8 cellular contexts compared by ENCODE assay signal in genomic region chr17:75181608-75182318, GRCh38. TPM values are rescaled to one million over a fixed set of nuclear protein-coding genes. Genes with fewer than 3 reads are reported as not detected.
A peak's percentile ranks its signal among the peaks of the same experiment; 100 is the strongest.
DNase-seq lines count a peak whose midpoint lies in the region; ATAC-seq and TF ChIP-seq lines count a peak whose summit lies in the region.

No MANE protein-coding gene starts in this region.

- peaks cover 8% of the 10 kb centered on the region; the same call in 1 of the 2 replicates for H3K9me1 ChIP-seq in IMR-90 (ENCODE audit: insufficient read depth, low read length)

- H3K4me3 ChIP-seq in IMR-90 (ENCODE audit: insufficient read depth, low read depth, low read length) (peak overlapping the region; percentile 98), fibroblast of lung (replicated peaks in 1 of 4; ENCODE audit: control extremely low read depth in 1 of 4, insufficient read depth in 1 of 4, low read depth in 3 of 4, low read length in 4 of 4) (peak overlapping the region; percentile 76 to 99 (median 94)), neuronal stem cell (ENCODE audit: low read length in 2 of 2) (peak overlapping the region; percentile 98 to 100), urinary bladder (ENCODE audit: low read depth, low read length) (peak overlapping the region; percentile 98)

- TF ChIP-seq POLR2A in IMR-90 (IDR thresholded peaks at IDR 0.05; ENCODE audit: low read depth, low read length), result no peak

- H3K4ac ChIP-seq in IMR-90 (ENCODE audit: low read depth, low read length) (peak overlapping the region; percentile 79), neuronal stem cell (ENCODE audit: low read length) (peak overlapping the region; percentile 37)

- H3K27ac Mint-ChIP-seq in activated CD8-positive, alpha-beta T cell treated with anti-CD3 and anti-CD28 coated beads, Interleukin-2, amount 10 ng/mL, durations not matched to agents 7 days and 5 days, result peak overlapping the region; percentile 90

- H2AFZ ChIP-seq in IMR-90 (replicated peaks; ENCODE audit: low read length, poor library complexity) (peak overlapping the region; percentile 91), fibroblast of lung (ENCODE audit: low read length) (no peak overlapping the region), neuronal stem cell (ENCODE audit: low read length) (peak overlapping the region; percentile 85)

- H3K4me1 ChIP-seq in IMR-90 (ENCODE audit: control insufficient read depth, insufficient read depth, low read length), result no peaks in the 10 kb centered on the region
- H3K4me1 ChIP-seq in fibroblast of lung (ENCODE audit: control insufficient read depth, extremely low read depth, insufficient read depth, low read length), result no peaks in the 10 kb centered on the region
- peaks cover 3 to 10% of the 10 kb centered on the region in 2 donors for H3K4me1 ChIP-seq in neuronal stem cell (ENCODE audit: control insufficient read depth in 2 of 2, insufficient read depth in 1 of 2, low read depth in 1 of 2, low read length in 2 of 2)
- no peaks in the 10 kb centered on the region for H3K4me1 ChIP-seq in urinary bladder (ENCODE audit: insufficient read depth)

- H3K56ac ChIP-seq in IMR-90 (ENCODE audit: extremely low read depth, insufficient read depth, low read length), result peak overlapping the region; percentile 76

- no peaks in the 10 kb centered on the region for H3K9me3 Mint-ChIP-seq in activated CD8-positive, alpha-beta T cell treated with anti-CD3 and anti-CD28 coated beads, Interleukin-2, amount 10 ng/mL, durations not matched to agents 7 days and 5 days (ENCODE audit: insufficient read depth)

- H2BK20ac ChIP-seq in IMR-90 (ENCODE audit: low read depth, low read length), result no peak overlapping the region

- H3K36me3 ChIP-seq in IMR-90 (ENCODE audit: control insufficient read depth, insufficient read depth, low read length) (peaks cover 21% of the 10 kb centered on the region), fibroblast of lung (ENCODE audit: control insufficient read depth, insufficient read depth, low read length) (peaks cover 5% of the 10 kb centered on the region), neuronal stem cell (replicated peaks in 1 of 2; ENCODE audit: control insufficient read depth in 2 of 2, insufficient read depth in 2 of 2, low read length in 2 of 2) (peaks cover 17 to 44% of the 10 kb centered on the region in 2 donors), urinary bladder (ENCODE audit: insufficient read depth) (peaks cover 2% of the 10 kb centered on the region)

- H4K91ac ChIP-seq in IMR-90 (ENCODE audit: insufficient read depth, low read depth, low read length) (0 out of 2 replicates have a peak overlapping the region, but pooled peaks have one; percentile 47), neuronal stem cell (ENCODE audit: low read depth, low read length, poor library complexity) (no peak overlapping the region)

- no peak overlapping the region for H4K5ac ChIP-seq in IMR-90 (ENCODE audit: low read depth, low read length)

- H3K23ac ChIP-seq in IMR-90 (ENCODE audit: low read depth, low read length) (peak overlapping the region; percentile 41), neuronal stem cell (ENCODE audit: low read depth, low read length, poor library complexity) (peak overlapping the region; percentile 85)

- H3K14ac ChIP-seq in IMR-90 (replicated peaks; ENCODE audit: low read depth, low read length) (peak overlapping the region; percentile 94), neuronal stem cell (ENCODE audit: low read length) (peak overlapping the region; percentile 63)

- intact Hi-C loops in IMR-90 (cut with micrococcal nuclease), result no loop called here

- TSS peak; percentile 47 for BruUV-seq in IMR-90 (replicated peaks; lab: Mats Ljungman, UMichigan)

- CTCF ChIA-PET in IMR-90 (lab: Yijun Ruan, JAX), result interaction anchor here (1.0 kb wide), 1 partner anchor 20 kb away, joined by 5 read pairs; no protein-coding TSS in a partner anchor
- CTCF ChIA-PET in activated CD8-positive, alpha-beta T cell treated with anti-CD3 and anti-CD28 coated beads, Interleukin-2, amount 10 ng/mL, durations not matched to agents 7 days and 5 days (lab: Charles Lee), result interaction anchor here (0.7 to 2.4 kb wide), 11 partner anchors 10 to 169 kb away, joined by 3 to 18 read pairs (median 4); partner anchors contain the start of genes MIF4GD and MRPL58

- peaks cover 40% of the 10 kb centered on the region for H4K20me1 ChIP-seq in IMR-90 (ENCODE audit: insufficient read depth, low read length)
- H4K20me1 ChIP-seq in fibroblast of lung (ENCODE audit: control insufficient read depth, extremely low read depth, insufficient read depth, low read length), result peaks cover 4% of the 10 kb centered on the region

- DNase-seq in IMR-90 (no peak), fibroblast of lung (ENCODE audit: low read depth in 2 of 2) (peak in 1 of 2 donors; percentile 15), neuronal stem cell (ENCODE audit: low spot score) (no peak), glomerular visceral epithelial cell (ENCODE audit: extremely low spot score) (no peak)
- DNase-seq in activated CD8-positive, alpha-beta T cell treated with anti-CD3 and anti-CD28 coated beads, Interleukin-2, amount 10 ng/mL, durations not matched to agents 7 days and 5 days, result peak; percentile 60

- ATAC-seq in GM18502 (IDR thresholded peaks at IDR 0.05; ENCODE audit: poor library complexity, unreplicated experiment), result peak; percentile 20
- ATAC-seq in IMR-90 (ENCODE audit: low read depth), result peak; percentile 4
- peak; percentile 10 for ATAC-seq in activated CD8-positive, alpha-beta T cell treated with anti-CD3 and anti-CD28 coated beads, Interleukin-2, amount 10 ng/mL, durations not matched to agents 7 days and 5 days
- no peak for ATAC-seq in HG03521 (IDR thresholded peaks at IDR 0.05; ENCODE audit: unreplicated experiment)

- peak overlapping the region; percentile 58 for H2BK12ac ChIP-seq in neuronal stem cell (ENCODE audit: low read length)

- H3K18ac ChIP-seq in IMR-90 (ENCODE audit: low read depth, low read length), result no peak overlapping the region
- peak overlapping the region; percentile 99 for H3K18ac ChIP-seq in neuronal stem cell (ENCODE audit: low read length)

- WGBS in IMR-90 (ENCODE audit: extremely low coverage in 2 of 2, insufficient read length in 1 of 2), 2 experiments, result 1% methylated on average over 25 of the region's 34 CpGs; no CpG with 5 or more reads in 1 of the 2 experiments
- WGBS in neuronal stem cell (ENCODE audit: extremely low coverage in 2 of 2, insufficient read length in 2 of 2, insufficient replicate concordance in 1 of 2), 2 donors, result no CpG with 5 or more reads among the region's 34 CpGs
- under 1% methylated on average over 34 of the region's 34 CpGs for WGBS in urinary bladder

- in situ Hi-C loops in IMR-90 (cut with MboI; ENCODE audit: low sequenced_read_pairs), result no loop called here

- H2AK5ac ChIP-seq in IMR-90 (ENCODE audit: low read depth, low read length) (peak overlapping the region; percentile 78), neuronal stem cell (ENCODE audit: low read depth, low read length) (peak overlapping the region; percentile 94)

- H3K4me1 Mint-ChIP-seq in activated CD8-positive, alpha-beta T cell treated with anti-CD3 and anti-CD28 coated beads, Interleukin-2, amount 10 ng/mL, durations not matched to agents 7 days and 5 days (ENCODE audit: low read depth), result peaks cover 44% of the 10 kb centered on the region

- TF ChIP-seq CTCF in IMR-90 (conservative IDR thresholded peaks at IDR 0.05; ENCODE audit: low read depth, low read length) (no peak), fibroblast of lung (conservative IDR thresholded peaks at IDR 0.05 in 1 of 2, IDR thresholded peaks at IDR 0.05 in 1 of 2; ENCODE audit: low read depth in 1 of 2, low read length in 2 of 2) (no peak)

- no peak for TF ChIP-seq RAD21 in IMR-90 (IDR thresholded peaks at IDR 0.05; ENCODE audit: low read length)

- H2BK5ac ChIP-seq in IMR-90 (ENCODE audit: low read depth, low read length, poor library complexity, severe bottlenecking), result peak overlapping the region; percentile 82
- peak overlapping the region; percentile 82 for H2BK5ac ChIP-seq in neuronal stem cell (ENCODE audit: low read length)

- H3K36me3 Mint-ChIP-seq in activated CD8-positive, alpha-beta T cell treated with anti-CD3 and anti-CD28 coated beads, Interleukin-2, amount 10 ng/mL, durations not matched to agents 7 days and 5 days (ENCODE audit: low read depth), result peaks cover 36% of the 10 kb centered on the region

- no peaks in the 10 kb centered on the region for H3K27me3 Mint-ChIP-seq in activated CD8-positive, alpha-beta T cell treated with anti-CD3 and anti-CD28 coated beads, Interleukin-2, amount 10 ng/mL, durations not matched to agents 7 days and 5 days (ENCODE audit: low read depth)

- POLR2A ChIA-PET in IMR-90 (lab: Charles Lee; ENCODE audit: unreplicated experiment), result no interaction called here
- POLR2A ChIA-PET in activated CD8-positive, alpha-beta T cell treated with anti-CD3 and anti-CD28 coated beads, Interleukin-2, amount 10 ng/mL, durations not matched to agents 7 days and 5 days (lab: Charles Lee), result interaction anchor here (0.7 to 2.4 kb wide), 7 partner anchors 8 to 169 kb away, joined by 3 to 9 read pairs (median 4); partner anchors contain the start of genes JPT1, MIF4GD and NUP85

- H2BK120ac ChIP-seq in IMR-90 (ENCODE audit: low read depth, low read length) (no peak overlapping the region), neuronal stem cell (ENCODE audit: low read depth, low read length) (no peak overlapping the region)

- H3K4me2 ChIP-seq in IMR-90 (ENCODE audit: low read depth, low read length), result peak overlapping the region; percentile 98
- peak overlapping the region; percentile 100 for H3K4me2 ChIP-seq in fibroblast of lung (ENCODE audit: extremely low read depth, insufficient read depth, low read length)
- peak overlapping the region; percentile 62 for H3K4me2 ChIP-seq in neuronal stem cell (ENCODE audit: insufficient read depth, low read length, poor library complexity, severe bottlenecking)

- peak overlapping the region; percentile 90 for H3K4me3 Mint-ChIP-seq in activated CD8-positive, alpha-beta T cell treated with anti-CD3 and anti-CD28 coated beads, Interleukin-2, amount 10 ng/mL, durations not matched to agents 7 days and 5 days

- H3K27me3 ChIP-seq in IMR-90 (ENCODE audit: control insufficient read depth, insufficient read depth, low read length) (no peaks in the 10 kb centered on the region), fibroblast of lung (ENCODE audit: control insufficient read depth, insufficient read depth, low read length) (no peaks in the 10 kb centered on the region), neuronal stem cell (ENCODE audit: control insufficient read depth in 3 of 3, insufficient read depth in 3 of 3, low read depth in 1 of 3, low read length in 3 of 3) (no peaks in the 10 kb centered on the region)

- H3K9ac ChIP-seq in IMR-90 (ENCODE audit: low read depth, low read length) (peak overlapping the region; percentile 91), fibroblast of lung (ENCODE audit: insufficient read depth, low read length) (peak overlapping the region; percentile 93), neuronal stem cell (ENCODE audit: low read depth, low read length, poor library complexity) (peak overlapping the region; percentile 98)

- H3K9me3 ChIP-seq in IMR-90 (ENCODE audit: control insufficient read depth, insufficient read depth, low read length) (no peaks in the 10 kb centered on the region), fibroblast of lung (ENCODE audit: control insufficient read depth, insufficient read depth, low read depth, low read length) (no peaks in the 10 kb centered on the region), neuronal stem cell (replicated peaks in 1 of 2; ENCODE audit: control insufficient read depth in 2 of 2, insufficient read depth in 1 of 2, low read depth in 1 of 2, low read length in 2 of 2) (peaks cover 0 to 3% of the 10 kb centered on the region in 2 donors)

- peaks cover 54% of the 10 kb centered on the region for H3K79me2 ChIP-seq in fibroblast of lung (ENCODE audit: control insufficient read depth, insufficient read depth, low read length)

- H3K27ac ChIP-seq in IMR-90 (ENCODE audit: insufficient read depth, low read length) (peak overlapping the region; percentile 83), fibroblast of lung (ENCODE audit: insufficient read depth, low read length) (peak overlapping the region; percentile 93), neuronal stem cell (replicated peaks; ENCODE audit: low read length) (peak overlapping the region; percentile 99), urinary bladder (ENCODE audit: low read depth) (peak overlapping the region; percentile 98)

- H2AK9ac ChIP-seq in IMR-90 (replicated peaks; ENCODE audit: low read depth, low read length, poor library complexity), result peak overlapping the region; percentile 100

- H3K79me1 ChIP-seq in IMR-90 (ENCODE audit: low read depth in 1 of 2, low read length in 2 of 2) (peaks cover 5 to 34% of the 10 kb centered on the region in 2 experiments), neuronal stem cell (ENCODE audit: low read depth, low read length) (peaks cover 3% of the 10 kb centered on the region)

- dilution Hi-C loops in IMR-90 (cut with HindIII; ENCODE audit: low sequenced_read_pairs, unreplicated experiment), result no loop called here

- H4K8ac ChIP-seq in IMR-90 (ENCODE audit: low read depth in 2 of 2, low read length in 2 of 2) (no peak overlapping the region), neuronal stem cell (ENCODE audit: low read depth, low read length) (no peak overlapping the region)

- H2BK15ac ChIP-seq in IMR-90 (ENCODE audit: low read depth, low read length) (no peak overlapping the region), neuronal stem cell (ENCODE audit: low read length) (no peak overlapping the region)

RNA-seq across cellular contexts. Expression of gene SUMO2, which starts 1.0 kb away (rescaled TPM):
- 71.3 and 133 TPM in 2 replicates for total RNA-seq in IMR-90 (2012; rRNA removed)
- polyA plus RNA-seq in IMR-90 (2012; rRNA removed), result 75.5 and 83.7 TPM in 2 replicates
- 40.3 and 59.1 TPM in 2 replicates for polyA plus RNA-seq in IMR-90 (2012; cell fraction: cytosol; rRNA removed)
- polyA plus RNA-seq in IMR-90 (2012; cell fraction: nucleus; rRNA removed; ENCODE audit: low replicate concordance), result 7.6 and 30.4 TPM in 2 replicates
- 100 to 1,000 TPM; 491 to 520 TPM for total RNA-seq in activated CD8-positive, alpha-beta T cell treated with anti-CD3 and anti-CD28 coated beads, Interleukin-2, amount 10 ng/mL, durations not matched to agents 7 days and 5 days
- 109 and 122 TPM in 2 replicates for total RNA-seq in fibroblast of lung
- polyA plus RNA-seq in fibroblast of lung, result 190 and 191 TPM in 2 replicates
- 382 and 410 TPM in 2 replicates for polyA plus RNA-seq in fibroblast of lung (2012)
- 27.8 and 29.3 TPM in 2 replicates for polyA minus RNA-seq in fibroblast of lung (ENCODE audit: low replicate concordance)
- polyA plus RNA-seq in neuronal stem cell (2013, experiment 1 of 2), result 507 TPM
- 553 TPM for polyA plus RNA-seq in neuronal stem cell (2013, experiment 2 of 2)
- 150 TPM for total RNA-seq in urinary bladder
- 98.3 TPM for polyA plus RNA-seq in urinary bladder

RNA-seq across cellular contexts. Expression of gene NUP85, which starts 23.7 kb away (rescaled TPM):
- total RNA-seq in IMR-90 (2012; rRNA removed) (26.7 and 29.4 TPM in 2 replicates), fibroblast of lung (18.5 and 21.3 TPM in 2 replicates), urinary bladder (36.6 TPM)
- polyA plus RNA-seq in IMR-90 (2012; rRNA removed) (54.4 and 59.3 TPM in 2 replicates), fibroblast of lung (29.6 and 49.1 TPM in 2 replicates), urinary bladder (40.2 TPM)
- 43.9 and 54.4 TPM in 2 replicates for polyA plus RNA-seq in IMR-90 (2012; cell fraction: cytosol; rRNA removed)
- 198 and 233 TPM in 2 replicates for polyA plus RNA-seq in IMR-90 (2012; cell fraction: nucleus; rRNA removed; ENCODE audit: low replicate concordance)
- 100 to 1,000 TPM; 135 TPM for total RNA-seq in activated CD8-positive, alpha-beta T cell treated with anti-CD3 and anti-CD28 coated beads, Interleukin-2, amount 10 ng/mL, durations not matched to agents 7 days and 5 days
- polyA plus RNA-seq in fibroblast of lung (2012), result 30.5 and 52.4 TPM in 2 replicates
- polyA minus RNA-seq in fibroblast of lung (ENCODE audit: low replicate concordance), result 59.7 and 76.3 TPM in 2 replicates
- 46.4 TPM for polyA plus RNA-seq in neuronal stem cell (2013, experiment 1 of 2)
- polyA plus RNA-seq in neuronal stem cell (2013, experiment 2 of 2), result 44.0 TPM

RNA-seq across cellular contexts. Expression of gene JPT1, which starts 27.5 kb away (rescaled TPM):
- total RNA-seq in IMR-90 (2012; rRNA removed) (118 and 127 TPM in 2 replicates), fibroblast of lung (51.9 and 78.8 TPM in 2 replicates), urinary bladder (49.8 TPM)
- polyA plus RNA-seq in IMR-90 (2012; rRNA removed) (236 and 272 TPM in 2 replicates), fibroblast of lung (142 and 271 TPM in 2 replicates), urinary bladder (43.9 TPM)
- polyA plus RNA-seq in IMR-90 (2012; cell fraction: cytosol; rRNA removed), result 333 and 450 TPM in 2 replicates
- 92.9 and 111 TPM in 2 replicates for polyA plus RNA-seq in IMR-90 (2012; cell fraction: nucleus; rRNA removed; ENCODE audit: low replicate concordance)
- total RNA-seq in activated CD8-positive, alpha-beta T cell treated with anti-CD3 and anti-CD28 coated beads, Interleukin-2, amount 10 ng/mL, durations not matched to agents 7 days and 5 days, result 100 to 1,000 TPM; 301 to 319 TPM
- polyA plus RNA-seq in fibroblast of lung (2012), result 255 and 440 TPM in 2 replicates
- 29.1 and 33.6 TPM in 2 replicates for polyA minus RNA-seq in fibroblast of lung (ENCODE audit: low replicate concordance)
- polyA plus RNA-seq in neuronal stem cell (2013, experiment 1 of 2), result 267 TPM
- 277 TPM for polyA plus RNA-seq in neuronal stem cell (2013, experiment 2 of 2)

RNA-seq across cellular contexts. Expression of gene NT5C, which starts 50.2 kb away (rescaled TPM):
- total RNA-seq in IMR-90 (2012; rRNA removed) (23.1 and 24.0 TPM in 2 replicates), fibroblast of lung (25.7 and 29.9 TPM in 2 replicates), urinary bladder (29.8 TPM)
- polyA plus RNA-seq in IMR-90 (2012; rRNA removed) (44.6 and 62.1 TPM in 2 replicates), fibroblast of lung (18.6 and 21.6 TPM in 2 replicates), urinary bladder (82.1 TPM)
- polyA plus RNA-seq in IMR-90 (2012; cell fraction: cytosol; rRNA removed), result 36.7 and 49.9 TPM in 2 replicates
- 78.2 and 163 TPM in 2 replicates for polyA plus RNA-seq in IMR-90 (2012; cell fraction: nucleus; rRNA removed; ENCODE audit: low replicate concordance)
- 10 to 100 TPM; 68.5 to 68.8 TPM for total RNA-seq in activated CD8-positive, alpha-beta T cell treated with anti-CD3 and anti-CD28 coated beads, Interleukin-2, amount 10 ng/mL, durations not matched to agents 7 days and 5 days
- 40.3 and 54.5 TPM in 2 replicates for polyA plus RNA-seq in fibroblast of lung (2012)
- polyA minus RNA-seq in fibroblast of lung (ENCODE audit: low replicate concordance), result 10.5 and 27.5 TPM in 2 replicates
- 59.9 TPM for polyA plus RNA-seq in neuronal stem cell (2013, experiment 1 of 2)
- polyA plus RNA-seq in neuronal stem cell (2013, experiment 2 of 2), result 58.9 TPM
